In the genomic region with DNA sequence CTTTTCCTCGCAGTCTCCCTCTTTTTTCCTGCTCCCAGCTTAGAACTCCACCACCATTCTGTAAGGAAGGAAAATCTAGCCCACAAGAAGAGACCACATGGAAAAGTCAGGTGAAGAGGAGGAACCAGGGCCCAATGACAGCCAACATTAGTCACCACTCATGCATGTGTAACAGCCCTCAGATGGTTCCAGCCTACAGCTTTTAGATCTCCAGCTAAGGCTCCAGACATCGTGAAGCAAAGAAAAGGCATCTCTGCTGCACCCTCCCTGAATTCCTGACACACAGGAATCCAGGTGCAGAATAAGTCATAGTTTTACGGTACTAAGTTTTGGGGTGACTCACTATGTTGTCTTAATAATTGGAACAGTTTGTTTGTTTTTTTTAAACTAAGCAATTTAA, we compare ENCODE assay signal across 20 cellular contexts. TPM values are rescaled to one million over a fixed set of nuclear protein-coding genes. Genes with fewer than 3 reads are reported as not detected.
DNase-seq lines count a peak whose midpoint lies in the region; ATAC-seq, FAIRE-seq and TF ChIP-seq lines count a peak whose summit lies in the region.
"Had no signal": no experiment of that assay in that cellular context is flagged by ENCODE, and none has a peak within 500 bp of the region (broad histone marks: within the 10 kb centered on the region; RNA-seq: fewer than 3 reads in every experiment).

No MANE protein-coding gene starts in this region.

- no peak for TF ChIP-seq RAD21 in HepG2 (CRISPR knock-in tag; IDR thresholded peaks at IDR 0.05)

- ATAC-seq in HepG2 (no peak), right lobe of liver (no peak)
- ATAC-seq: activated CD4-positive, CD25-positive, alpha-beta regulatory T cell treated with anti-CD3 and anti-CD28 coated beads, Interleukin-2, amount 50 U/mL, for 24 hours; activated CD8-positive, alpha-beta memory T cell treated with anti-CD3 and anti-CD28 coated beads, Interleukin-2, amount 10 ng/mL, durations not matched to agents 7 days and 5 days; stimulated activated naive CD8-positive, alpha-beta T cell treated with anti-CD3 and anti-CD28 coated beads, Interleukin-15, amount 100 ng/mL, for 72 hours had no signal

- H3K79me2 ChIP-seq in HepG2 (ENCODE audit: insufficient read depth, low read length) (peaks cover 54% of the 10 kb centered on the region), MM.1S (ENCODE audit: low read length) (no peaks in the 10 kb centered on the region)

- H3K27ac ChIP-seq in HepG2 (ENCODE audit: extremely low read length, insufficient read depth, low read length) (peak overlapping the region; percentile 10), right lobe of liver (no peak overlapping the region), MM.1S (ENCODE audit: low read length) (no peak overlapping the region)

- TF ChIP-seq EP300 in HepG2 (IDR thresholded peaks at IDR 0.05; ENCODE audit: low read depth in 2 of 2, low read length in 2 of 2) (no peak), HepG2 (CRISPR knock-in tag; IDR thresholded peaks at IDR 0.05; ENCODE audit: borderline replicate concordance) (no peak)

- in situ Hi-C loops in HepG2 (cut with HindIII; ENCODE audit: extremely low pct_ligation_motif_present, low pct_unique_long_range_greater_than_20kb) (no loop called here), astrocyte of the spinal cord (cut with HindIII; ENCODE audit: low sequenced_read_pairs) (no loop called here)

- 88% methylated on average over 3 of the region's 3 CpGs for WGBS in HepG2 (ENCODE audit: low lambda C conversion rate)
- WGBS in right lobe of liver (ENCODE audit: insufficient coverage, low coverage, low lambda C conversion rate, missing lambda C conversion rate) = 88% methylated on average over 3 of the region's 3 CpGs

- BruUV-seq in HepG2 (replicated peaks; lab: Mats Ljungman, UMichigan) = no TSS peak

- H3K4me3 ChIP-seq in HepG2 (replicated peaks in 1 of 3; ENCODE audit: insufficient read depth in 1 of 3, low read depth in 2 of 3, low read length in 3 of 3) (no peak overlapping the region), right lobe of liver (no peak overlapping the region), astrocyte of the spinal cord (ENCODE audit: low read depth, low read length) (no peak overlapping the region), MM.1S (ENCODE audit: low read length) (no peak overlapping the region)

- no peak overlapping the region for H2AFZ ChIP-seq in HepG2 (ENCODE audit: low read length)
- no peak overlapping the region for H2AFZ ChIP-seq in MM.1S (ENCODE audit: low read length)

- TF ChIP-seq POLR2A in HepG2 (IDR thresholded peaks at IDR 0.05; ENCODE audit: insufficient read depth in 1 of 2, low read depth in 2 of 2, low read length in 2 of 2) (no peak), right lobe of liver (IDR thresholded peaks at IDR 0.05) (no peak)

- peaks cover 75% of the 10 kb centered on the region for H3K4me1 ChIP-seq in HepG2 (ENCODE audit: insufficient read depth, low read length)
- H3K4me1 ChIP-seq in right lobe of liver = no peaks in the 10 kb centered on the region
- no peaks in the 10 kb centered on the region for H3K4me1 ChIP-seq in MM.1S (ENCODE audit: low read length)

- H3K9me3 ChIP-seq in HepG2 (ENCODE audit: low read length) = no peaks in the 10 kb centered on the region
- no peaks in the 10 kb centered on the region for H3K9me3 ChIP-seq in right lobe of liver
- no peaks in the 10 kb centered on the region for H3K9me3 ChIP-seq in MM.1S (replicated peaks; ENCODE audit: insufficient read depth, low read length)

- H3K9me2 ChIP-seq in MM.1S (replicated peaks; ENCODE audit: insufficient read depth, low read length) = no peaks in the 10 kb centered on the region

- intact Hi-C loops in HepG2 (cut with micrococcal nuclease; ENCODE audit: unreplicated experiment) (loop anchor here (5.0 kb wide), 1 partner anchor 185 kb away; no protein-coding TSS in a partner anchor), right lobe of liver (cut with DNase I) (no loop called here)

- no peak for TF ChIP-seq CTCF in HepG2 (CRISPR knock-in tag; IDR thresholded peaks at IDR 0.05)
- TF ChIP-seq CTCF in right lobe of liver (IDR thresholded peaks at IDR 0.05) = no peak
- TF ChIP-seq CTCF in astrocyte of the spinal cord (IDR thresholded peaks at IDR 0.05; ENCODE audit: low read depth, low read length) = no peak
- no peak for TF ChIP-seq CTCF in MM.1S (IDR thresholded peaks at IDR 0.05; ENCODE audit: low read length)

- no peak overlapping the region for H3K4me2 ChIP-seq in HepG2 (ENCODE audit: low read depth, low read length)
- H3K4me2 ChIP-seq in MM.1S (ENCODE audit: low read depth, low read length) = no peak overlapping the region

- CTCF ChIA-PET in HepG2 (lab: Yijun Ruan, JAX; ENCODE audit: low intra/inter-chr PET ratio, low total read pairs) = no interaction called here

- peaks cover 10 to 33% of the 10 kb centered on the region in 2 experiments for H3K36me3 ChIP-seq in HepG2 (replicated peaks in 1 of 2; ENCODE audit: control insufficient read depth in 1 of 2, insufficient read depth in 2 of 2, low read length in 2 of 2)
- H3K36me3 ChIP-seq in right lobe of liver = no peaks in the 10 kb centered on the region
- H3K36me3 ChIP-seq in MM.1S (replicated peaks; ENCODE audit: insufficient read depth, low read length) = no peaks in the 10 kb centered on the region

- DNase-seq in HepG2 (ENCODE audit: low spot score) (peak; percentile 54), right lobe of liver (no peak), astrocyte of the spinal cord (ENCODE audit: low read depth, low spot score) (peak; percentile 36), kidney tubule cell (ENCODE audit: low spot score) (peak; percentile 99), NCI-H526 treated with DMSO at 0.1 percent for 48 hours (lab: John Stamatoyannopoulos, UW) (no peak), medulla oblongata (ENCODE audit: extremely low spot score) (no peak), DMS 273 treated with DMSO at 0.1 percent for 48 hours (lab: John Stamatoyannopoulos, UW) (no peak), MM.1S (no peak)
- DNase-seq: 8988T; activated CD8-positive, alpha-beta memory T cell treated with anti-CD3 and anti-CD28 coated beads, Interleukin-2, amount 10 ng/mL, durations not matched to agents 7 days and 5 days; activated gamma-delta T cell treated with Interleukin-2 at 50 U/mL for 16 hours; CD4-positive, CD25-positive, alpha-beta regulatory T cell; GDM1; Karpas-422; NCI-H1694; NCI-H526; RPMI8226; stimulated activated naive CD8-positive, alpha-beta T cell treated with anti-CD3 and anti-CD28 coated beads, Interleukin-15, amount 100 ng/mL, for 72 hours had no signal

- H3K27me3 ChIP-seq in HepG2 (ENCODE audit: control insufficient read depth in 1 of 2, insufficient read depth in 2 of 2, low read length in 2 of 2) (no peaks in the 10 kb centered on the region), right lobe of liver (no peaks in the 10 kb centered on the region), MM.1S (replicated peaks; ENCODE audit: insufficient read depth, low read length) (no peaks in the 10 kb centered on the region)

- H3K9ac ChIP-seq in HepG2 (ENCODE audit: insufficient read depth, low read depth, low read length) (peak overlapping the region; percentile 17; the same call in 1 of the 2 replicates), MM.1S (ENCODE audit: low read length) (no peak overlapping the region)

- H4K20me1 ChIP-seq in HepG2 (ENCODE audit: insufficient read depth, low read length) (no peaks in the 10 kb centered on the region), MM.1S (ENCODE audit: insufficient read depth, low read length) (no peaks in the 10 kb centered on the region)

- H3F3A ChIP-seq in MM.1S (ENCODE audit: insufficient read depth, low read length) = no peaks in the 10 kb centered on the region

- POLR2A ChIA-PET in HepG2 (lab: Yijun Ruan, JAX) = interaction anchor here (1.5 to 2.0 kb wide), 2 partner anchors 8 to 9 kb away, joined by 3 to 6 read pairs; no protein-coding TSS in a partner anchor

- no peak for FAIRE-seq in HepG2 (lab: Jason Lieb, UNC)

TF ChIP-seq in HepG2, 621 proteins besides CTCF, POLR2A, EP300 and RAD21 (continues in another document):
- TF ChIP-seq FOXA1 (IDR thresholded peaks at IDR 0.05) (no peak), FOXA1 (CRISPR knock-in tag; IDR thresholded peaks at IDR 0.05) (0 out of 2 replicates have a peak, but pooled peaks have one; percentile 3), GTF3A (CRISPR knock-in tag; conservative IDR thresholded peaks at IDR 0.05) (no peak), ZBTB21 (CRISPR knock-in tag; IDR thresholded peaks at IDR 0.05) (no peak), MAFF (IDR thresholded peaks at IDR 0.05; ENCODE audit: low read depth, low read length) (no peak), STAT5B (CRISPR knock-in tag; IDR thresholded peaks at IDR 0.05) (no peak), ZFP41 (CRISPR knock-in tag; IDR thresholded peaks at IDR 0.05; ENCODE audit: borderline replicate concordance) (no peak), MLLT10 (CRISPR knock-in tag; IDR thresholded peaks at IDR 0.05) (no peak)
- TF ChIP-seq, protein P1, sequence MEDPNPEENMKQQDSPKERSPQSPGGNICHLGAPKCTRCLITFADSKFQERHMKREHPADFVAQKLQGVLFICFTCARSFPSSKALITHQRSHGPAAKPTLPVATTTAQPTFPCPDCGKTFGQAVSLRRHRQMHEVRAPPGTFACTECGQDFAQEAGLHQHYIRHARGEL (CRISPR knock-in tag; IDR thresholded peaks at IDR 0.05) = no peak

RNA-seq across cellular contexts. Expression of a gene that starts 25.6 kb away (rescaled TPM):
- total RNA-seq in HepG2 (2016; rRNA removed; fragmentation: Illumina TruSeq; extraction: Trizol) (36.2 and 40.4 TPM in 2 replicates), right lobe of liver (1 to 10 TPM in 3 of 6 experiments, under 1 TPM in 3; 0.68 to 3.8 (median 0.92) TPM)
- 23.4 and 24.8 TPM in 2 replicates for total RNA-seq in HepG2 (2016; cell fraction: cytosol; rRNA removed; fragmentation: Illumina TruSeq; extraction: Trizol; ENCODE audit: low read depth)
- total RNA-seq in HepG2 (2016; cell fraction: insoluble cytoplasmic fraction; rRNA removed; fragmentation: Illumina TruSeq; extraction: Trizol) = 34.4 and 42.0 TPM in 2 replicates
- total RNA-seq in HepG2 (2016; cell fraction: membrane; rRNA removed; fragmentation: Illumina TruSeq; extraction: Trizol) = 13.9 and 16.3 TPM in 2 replicates
- total RNA-seq in HepG2 (2016; cell fraction: nucleus; rRNA removed; fragmentation: Illumina TruSeq; extraction: Trizol) = 34.1 and 37.7 TPM in 2 replicates
- polyA plus RNA-seq in HepG2 (2011; rRNA removed) = 6.5 and 9.0 TPM in 2 replicates
- 4.7 and 6.5 TPM in 2 replicates for polyA plus RNA-seq in HepG2 (2011; cell fraction: cytosol; rRNA removed)
- polyA plus RNA-seq in HepG2 (2011; cell fraction: nucleus; rRNA removed) = 8.1 and 9.5 TPM in 2 replicates
- 17.9 and 50.5 TPM in 2 replicates for polyA plus RNA-seq in HepG2 (2012)
- 4.5 and 5.8 TPM in 2 replicates for polyA plus RNA-seq in HepG2 (2016; cell fraction: cytosol; fragmentation: Illumina TruSeq; extraction: Trizol; ENCODE audit: low read depth)
- polyA plus RNA-seq in HepG2 (2016; cell fraction: insoluble cytoplasmic fraction; fragmentation: Illumina TruSeq; extraction: Trizol; ENCODE audit: low read depth) = 33.2 and 33.9 TPM in 2 replicates
- 6.3 and 6.7 TPM in 2 replicates for polyA plus RNA-seq in HepG2 (2016; cell fraction: membrane; fragmentation: Illumina TruSeq; extraction: Trizol; ENCODE audit: low read depth)
- 25.2 and 32.0 TPM in 2 replicates for polyA plus RNA-seq in HepG2 (2016; cell fraction: nucleus; fragmentation: Illumina TruSeq; extraction: Trizol; ENCODE audit: insufficient read depth, low read depth)
- 0.05 and 14.8 TPM in 2 replicates for polyA minus RNA-seq in HepG2 (2011; rRNA and poly(A)+ RNA removed; ENCODE audit: low replicate concordance)
- polyA minus RNA-seq in HepG2 (2011; cell fraction: cytosol; rRNA and poly(A)+ RNA removed) = 9.5 and 14.1 TPM in 2 replicates
- 26.1 and 43.1 TPM in 2 replicates for polyA minus RNA-seq in HepG2 (2011; cell fraction: nucleus; rRNA and poly(A)+ RNA removed)
- total RNA-seq: activated CD8-positive, alpha-beta memory T cell treated with anti-CD3 and anti-CD28 coated beads, Interleukin-2, amount 10 ng/mL, durations not matched to agents 7 days and 5 days; CD4-positive, CD25-positive, alpha-beta regulatory T cell; T-helper 1 cell treated with Interleukin-12 subunit alpha and Interleukin-12 subunit beta and Interleukin-4 antibody, amounts not matched to agents 30 ng/mL and 1 ng/mL, for 36 hours had no signal

Comparison
In these comparisons a context has a peak if more than half of its experiments do, and no peak if none do; other contexts are left out.
1. DNase-seq: peak in HepG2 (single experiment), astrocyte of the spinal cord (single experiment) and kidney tubule cell (single experiment); none in right lobe of liver (0 of 3), NCI-H526 treated with DMSO at 0.1 percent for 48 hours (single experiment), medulla oblongata (single experiment), DMS 273 treated with DMSO at 0.1 percent for 48 hours (single experiment) and MM.1S (single experiment).